Comparison of ENCODE assay signal across 1 cellular context in the genomic region with DNA sequence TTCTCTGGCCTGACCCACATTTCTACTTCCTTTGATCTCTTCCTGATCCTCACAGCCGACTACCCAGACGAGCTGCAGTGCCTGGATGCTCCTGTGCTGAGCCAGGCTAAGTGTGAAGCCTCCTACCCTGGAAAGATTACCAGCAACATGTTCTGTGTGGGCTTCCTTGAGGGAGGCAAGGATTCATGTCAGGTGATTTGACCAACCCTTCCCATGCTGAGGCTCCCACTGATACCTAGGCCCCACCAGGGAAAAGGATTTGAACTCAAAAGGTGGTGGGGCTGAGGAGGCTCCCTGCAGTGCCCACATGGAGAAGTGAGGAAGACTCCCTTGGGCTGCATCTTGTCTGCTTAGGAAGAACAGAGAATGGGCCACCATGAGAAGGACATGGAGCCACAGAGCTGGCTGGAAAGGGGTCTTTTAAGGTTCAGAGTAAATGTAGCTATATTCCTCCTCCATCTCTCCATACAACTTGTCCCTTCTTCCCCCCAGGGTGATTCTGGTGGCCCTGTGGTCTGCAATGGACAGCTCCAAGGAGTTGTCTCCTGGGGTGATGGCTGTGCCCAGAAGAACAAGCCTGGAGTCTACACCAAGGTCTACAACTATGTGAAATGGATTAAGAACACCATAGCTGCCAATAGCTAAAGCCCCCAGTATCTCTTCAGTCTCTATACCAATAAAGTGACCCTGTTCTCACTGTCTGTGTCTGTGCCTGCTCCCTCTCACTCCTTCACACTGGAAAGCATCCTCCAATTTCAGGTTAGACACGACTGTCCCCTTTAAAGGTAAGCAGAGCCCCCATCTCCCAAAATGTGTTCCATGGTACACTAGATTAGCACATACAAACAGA.
TF ChIP-seq lines count a peak whose summit lies in the region.

No MANE protein-coding gene starts in this region.

TF ChIP-seq in WTC11, 78 proteins besides CTCF, POLR2A, EP300 and RAD21 (continued from another document):
- TF ChIP-seq, protein P1, sequence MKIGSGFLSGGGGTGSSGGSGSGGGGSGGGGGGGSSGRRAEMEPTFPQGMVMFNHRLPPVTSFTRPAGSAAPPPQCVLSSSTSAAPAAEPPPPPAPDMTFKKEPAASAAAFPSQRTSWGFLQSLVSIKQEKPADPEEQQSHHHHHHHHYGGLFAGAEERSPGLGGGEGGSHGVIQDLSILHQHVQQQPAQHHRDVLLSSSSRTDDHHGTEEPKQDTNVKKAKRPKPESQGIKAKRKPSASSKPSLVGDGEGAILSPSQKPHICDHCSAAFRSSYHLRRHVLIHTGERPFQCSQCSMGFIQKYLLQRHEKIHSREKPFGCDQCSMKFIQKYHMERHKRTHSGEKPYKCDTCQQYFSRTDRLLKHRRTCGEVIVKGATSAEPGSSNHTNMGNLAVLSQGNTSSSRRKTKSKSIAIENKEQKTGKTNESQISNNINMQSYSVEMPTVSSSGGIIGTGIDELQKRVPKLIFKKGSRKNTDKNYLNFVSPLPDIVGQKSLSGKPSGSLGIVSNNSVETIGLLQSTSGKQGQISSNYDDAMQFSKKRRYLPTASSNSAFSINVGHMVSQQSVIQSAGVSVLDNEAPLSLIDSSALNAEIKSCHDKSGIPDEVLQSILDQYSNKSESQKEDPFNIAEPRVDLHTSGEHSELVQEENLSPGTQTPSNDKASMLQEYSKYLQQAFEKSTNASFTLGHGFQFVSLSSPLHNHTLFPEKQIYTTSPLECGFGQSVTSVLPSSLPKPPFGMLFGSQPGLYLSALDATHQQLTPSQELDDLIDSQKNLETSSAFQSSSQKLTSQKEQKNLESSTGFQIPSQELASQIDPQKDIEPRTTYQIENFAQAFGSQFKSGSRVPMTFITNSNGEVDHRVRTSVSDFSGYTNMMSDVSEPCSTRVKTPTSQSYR (CRISPR knock-in tag; IDR thresholded peaks at IDR 0.05), result no peak
- TF ChIP-seq ESRRA (CRISPR knock-in tag; IDR thresholded peaks at IDR 0.05; ENCODE audit: borderline replicate concordance), result no peak
- no peak for TF ChIP-seq NFATC4 (CRISPR knock-in tag; IDR thresholded peaks at IDR 0.05)
- no peak for TF ChIP-seq NR1H2 (CRISPR knock-in tag; IDR thresholded peaks at IDR 0.05)
- TF ChIP-seq E2F4 (CRISPR knock-in tag; IDR thresholded peaks at IDR 0.05; ENCODE audit: borderline replicate concordance, low read depth), result no peak
- TF ChIP-seq ZBTB43 (CRISPR knock-in tag; IDR thresholded peaks at IDR 0.05), result no peak
- TF ChIP-seq ZNF138 (CRISPR knock-in tag; conservative IDR thresholded peaks at IDR 0.05), result no peak
- TF ChIP-seq, protein P2, sequence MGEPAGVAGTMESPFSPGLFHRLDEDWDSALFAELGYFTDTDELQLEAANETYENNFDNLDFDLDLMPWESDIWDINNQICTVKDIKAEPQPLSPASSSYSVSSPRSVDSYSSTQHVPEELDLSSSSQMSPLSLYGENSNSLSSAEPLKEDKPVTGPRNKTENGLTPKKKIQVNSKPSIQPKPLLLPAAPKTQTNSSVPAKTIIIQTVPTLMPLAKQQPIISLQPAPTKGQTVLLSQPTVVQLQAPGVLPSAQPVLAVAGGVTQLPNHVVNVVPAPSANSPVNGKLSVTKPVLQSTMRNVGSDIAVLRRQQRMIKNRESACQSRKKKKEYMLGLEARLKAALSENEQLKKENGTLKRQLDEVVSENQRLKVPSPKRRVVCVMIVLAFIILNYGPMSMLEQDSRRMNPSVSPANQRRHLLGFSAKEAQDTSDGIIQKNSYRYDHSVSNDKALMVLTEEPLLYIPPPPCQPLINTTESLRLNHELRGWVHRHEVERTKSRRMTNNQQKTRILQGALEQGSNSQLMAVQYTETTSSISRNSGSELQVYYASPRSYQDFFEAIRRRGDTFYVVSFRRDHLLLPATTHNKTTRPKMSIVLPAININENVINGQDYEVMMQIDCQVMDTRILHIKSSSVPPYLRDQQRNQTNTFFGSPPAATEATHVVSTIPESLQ (CRISPR knock-in tag; IDR thresholded peaks at IDR 0.05), result no peak
- no peak for TF ChIP-seq E2F5 (CRISPR knock-in tag; IDR thresholded peaks at IDR 0.05)
- no peak for TF ChIP-seq KAT7 (CRISPR knock-in tag; IDR thresholded peaks at IDR 0.05; ENCODE audit: borderline replicate concordance)
TF ChIP-seq in WTC11: peak in this region for 0.
